In genomic region chr6:43262780-43263313, GRCh38 we compare ENCODE assay signal across 20 cellular contexts. TPM values are rescaled to one million over a fixed set of nuclear protein-coding genes. Genes with fewer than 3 reads are reported as not detected.
"Had no signal": no experiment of that assay in that cellular context is flagged by ENCODE, and none has a peak within 500 bp of the region (broad histone marks: within the 10 kb centered on the region; RNA-seq: fewer than 3 reads in every experiment).

No MANE protein-coding gene starts in this region.

- H3K36me3 Mint-ChIP-seq: naive thymus-derived CD8-positive, alpha-beta T cell had no signal

- H3K9me3 Mint-ChIP-seq: naive thymus-derived CD8-positive, alpha-beta T cell had no signal

- H3K4me3 ChIP-seq: dorsolateral prefrontal cortex, heart left ventricle, ovary, right atrium auricular region, testis, tibial nerve had no signal

- H3K27ac ChIP-seq: heart left ventricle, ovary, right atrium auricular region, testis, tibial nerve had no signal

- H3K4me1 ChIP-seq: tibial nerve had no signal

- DNase-seq: cortex of kidney had no signal

- H3K36me3 ChIP-seq: heart left ventricle, ovary, right atrium auricular region, tibial nerve had no signal

- H3K4me3 Mint-ChIP-seq: naive thymus-derived CD8-positive, alpha-beta T cell had no signal

- H3K27me3 ChIP-seq: dorsolateral prefrontal cortex, heart left ventricle, ovary, right atrium auricular region, testis had no signal

- H3K9me3 ChIP-seq: heart left ventricle, ovary, right atrium auricular region, testis, tibial nerve had no signal

- FAIRE-seq: endometrium, frontal cortex, islet of Langerhans, small intestine had no signal

RNA-seq across cellular contexts. Expression of gene TTBK1, which starts 19.6 kb away (rescaled TPM):
- total RNA-seq: esophagus mucosa; naive thymus-derived CD8-positive, alpha-beta T cell; tibial nerve; ureter had no signal
- polyA plus RNA-seq: fibroblast of lung; naive thymus-derived CD8-positive, alpha-beta T cell had no signal

RNA-seq across cellular contexts. Expression of gene SLC22A7, which starts 35.2 kb away (rescaled TPM):
- total RNA-seq: esophagus mucosa; fibroblast of lung; glomerular endothelial cell; lung microvascular endothelial cell; mesenteric fat pad; mononuclear cell; naive thymus-derived CD8-positive, alpha-beta T cell; posterior vena cava; right atrium auricular region; testis; tibial nerve; ureter had no signal
- polyA plus RNA-seq: fibroblast of lung; naive thymus-derived CD8-positive, alpha-beta T cell; ovary had no signal

RNA-seq across cellular contexts. Expression of gene CRIP3, which starts 45.8 kb away (rescaled TPM):
- total RNA-seq: fibroblast of lung, glomerular endothelial cell, lung microvascular endothelial cell had no signal
- polyA plus RNA-seq: fibroblast of lung; naive thymus-derived CD8-positive, alpha-beta T cell had no signal
